ENCODE assay signal across 26 cellular contexts in the genomic region with DNA sequence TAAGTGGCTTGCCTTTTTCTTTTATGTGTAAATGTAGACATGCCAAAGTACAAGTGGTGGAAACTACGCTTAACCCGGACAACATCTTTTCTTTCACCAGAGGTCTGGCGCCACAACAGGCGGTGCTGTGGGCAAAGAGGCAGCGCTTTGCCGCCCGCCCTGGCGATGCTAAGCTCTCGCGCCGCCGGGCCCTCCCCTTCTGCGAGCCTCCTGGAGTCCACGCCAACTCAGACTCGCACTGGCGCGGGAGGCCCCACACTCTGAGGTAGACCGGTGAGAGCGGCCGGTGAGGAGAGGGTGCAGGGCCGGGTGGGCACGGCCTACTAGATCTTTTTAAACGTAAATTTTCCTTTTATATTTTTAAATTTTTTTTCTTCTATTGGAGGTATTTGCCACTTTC.
"Had no signal": no experiment of that assay in that cellular context is flagged by ENCODE, and none has a peak within 500 bp of the region (broad histone marks: within the 10 kb centered on the region; RNA-seq: fewer than 3 reads in every experiment).

No MANE protein-coding gene starts in this region.

- H3K36me3 Mint-ChIP-seq: immature natural killer cell; memory B cell; stimulated activated effector memory CD8-positive, alpha-beta T cell treated with anti-CD3 and anti-CD28 coated beads, Interleukin-12 subunit alpha, Interleukin-12 subunit beta, amount 100 ng/mL, for 72 hours had no signal

- H3K9me3 ChIP-seq: neutrophil, ovary, prostate gland, suprapubic skin, thoracic aorta had no signal

- H3K27me3 Mint-ChIP-seq: memory B cell; naive thymus-derived CD8-positive, alpha-beta T cell; stimulated activated naive CD8-positive, alpha-beta T cell treated with anti-CD3 and anti-CD28 coated beads, Interleukin-15, Interleukin-2, amounts not matched to agents 100 ng/mL and 50 ng/mL, for 24 hours had no signal

- H3K4me3 ChIP-seq: heart left ventricle, left ventricle myocardium inferior, ovary, prostate gland, skin epidermis, suprapubic skin, thoracic aorta, tibial artery, uterus had no signal

- H3K27ac ChIP-seq: heart left ventricle, left ventricle myocardium inferior, neutrophil, ovary, prostate gland, skin epidermis, suprapubic skin, thoracic aorta, tibial artery, uterus had no signal

- H3K4me1 Mint-ChIP-seq: immature natural killer cell; memory B cell; naive thymus-derived CD8-positive, alpha-beta T cell; nephron; neural crest cell; stimulated activated effector memory CD8-positive, alpha-beta T cell treated with anti-CD3 and anti-CD28 coated beads, Interleukin-12 subunit alpha, Interleukin-12 subunit beta, amount 100 ng/mL, for 72 hours had no signal

- H3K36me3 ChIP-seq: heart left ventricle, left ventricle myocardium inferior, neutrophil, ovary, prostate gland, suprapubic skin, thoracic aorta, tibial artery, uterus had no signal

- ATAC-seq: heart left ventricle; naive thymus-derived CD8-positive, alpha-beta T cell; right cardiac atrium; sciatic nerve; stimulated activated effector memory CD8-positive, alpha-beta T cell treated with anti-CD3 and anti-CD28 coated beads, Interleukin-12 subunit alpha, Interleukin-12 subunit beta, amount 100 ng/mL, for 72 hours had no signal

- H3K27ac Mint-ChIP-seq: immature natural killer cell; memory B cell; naive thymus-derived CD8-positive, alpha-beta T cell; nephron; stimulated activated effector memory CD8-positive, alpha-beta T cell treated with anti-CD3 and anti-CD28 coated beads, Interleukin-12 subunit alpha, Interleukin-12 subunit beta, amount 100 ng/mL, for 72 hours; stimulated activated naive CD8-positive, alpha-beta T cell treated with anti-CD3 and anti-CD28 coated beads, Interleukin-15, Interleukin-2, amounts not matched to agents 100 ng/mL and 50 ng/mL, for 24 hours had no signal

- H3K4me1 ChIP-seq: heart left ventricle, left ventricle myocardium inferior, prostate gland, suprapubic skin, tibial artery, uterus had no signal

- DNase-seq: heart left ventricle; hypothalamus; immature natural killer cell; left ventricle myocardium inferior; naive thymus-derived CD8-positive, alpha-beta T cell; occipital lobe; ovary; retina; stimulated activated CD4-positive, alpha-beta T cell treated with anti-CD3 and anti-CD28 coated beads, Interleukin-4, amount 100 ng/mL, for 24 hours; stimulated activated naive CD4-positive, alpha-beta T cell; tibial artery; trophoblast cell; uterus had no signal

- H3K27me3 ChIP-seq: heart left ventricle, neutrophil, ovary, suprapubic skin, tibial artery, uterus had no signal

- FAIRE-seq: islet of Langerhans had no signal

- H3K4me3 Mint-ChIP-seq: immature natural killer cell; memory B cell; naive thymus-derived CD8-positive, alpha-beta T cell; nephron; neural crest cell; stimulated activated effector memory CD8-positive, alpha-beta T cell treated with anti-CD3 and anti-CD28 coated beads, Interleukin-12 subunit alpha, Interleukin-12 subunit beta, amount 100 ng/mL, for 72 hours; stimulated activated naive CD8-positive, alpha-beta T cell treated with anti-CD3 and anti-CD28 coated beads, Interleukin-15, Interleukin-2, amounts not matched to agents 100 ng/mL and 50 ng/mL, for 24 hours had no signal
